Comparison of ENCODE assay signal across 1 cellular context in genomic region chr6:137870744-137871247, GRCh38.
TF ChIP-seq lines count a peak whose summit lies in the region.

No MANE protein-coding gene starts in this region.

TF ChIP-seq in GM12878, 131 proteins besides CTCF, POLR2A, EP300 and RAD21 (continued from another document and continues in another):
- TF ChIP-seq MLLT1 (IDR thresholded peaks at IDR 0.05) (peak; percentile 83), RUNX3 (IDR thresholded peaks at IDR 0.05; ENCODE audit: low read length) (no peak), ZNF592 (IDR thresholded peaks at IDR 0.05) (no peak), ATF7 (IDR thresholded peaks at IDR 0.05; ENCODE audit: low read depth) (peak; percentile 65), POLR2AphosphoS2 (IDR thresholded peaks at IDR 0.05; ENCODE audit: low read depth, low read length) (peak; percentile 16; the same call in 1 of the 2 replicates), BCL3 (IDR thresholded peaks at IDR 0.05; ENCODE audit: borderline replicate concordance, insufficient read depth, low read depth, low read length, poor library complexity, severe bottlenecking) (peak; percentile 41), CREM (IDR thresholded peaks at IDR 0.05; ENCODE audit: low read depth) (peak; percentile 19; the same call in 1 of the 2 replicates), HCFC1 (IDR thresholded peaks at IDR 0.05; ENCODE audit: low read length) (no peak), GATAD2B (conservative IDR thresholded peaks at IDR 0.05; ENCODE audit: low read depth) (peak; percentile 20; the same call in 1 of the 2 replicates), USF1 (IDR thresholded peaks at IDR 0.05; ENCODE audit: borderline replicate concordance, extremely low read length, insufficient read depth, low read depth, low read length) (no peak), PML (IDR thresholded peaks at IDR 0.05; ENCODE audit: low read length) (peak; percentile 61; the same call in 1 of the 2 replicates), SUZ12 (IDR thresholded peaks at IDR 0.05; ENCODE audit: unreplicated experiment) (no peak), E2F8 (IDR thresholded peaks at IDR 0.05; ENCODE audit: low read depth, partially characterized antibody) (peak; percentile 14), POU2F2 (IDR thresholded peaks at IDR 0.05; ENCODE audit: borderline replicate concordance, low read depth, low read length) (0 out of 3 replicates have a peak, but pooled peaks have one; percentile 28), LARP7 (IDR thresholded peaks at IDR 0.05) (peak; percentile 44; the same call in 1 of the 2 replicates), PAX8 (IDR thresholded peaks at IDR 0.05) (no peak), NRF1 (conservative IDR thresholded peaks at IDR 0.05; ENCODE audit: low read depth, low read length) (no peak), E2F4 (IDR thresholded peaks at IDR 0.05; ENCODE audit: low read depth, low read length) (no peak), NKRF (conservative IDR thresholded peaks at IDR 0.05) (no peak), SIN3A (IDR thresholded peaks at IDR 0.05; ENCODE audit: low read depth, low read length) (no peak), EGR1 (IDR thresholded peaks at IDR 0.05; ENCODE audit: borderline replicate concordance in 1 of 2, low read depth in 2 of 2, low read length in 2 of 2) (no peak), ZBTB33 (IDR thresholded peaks at IDR 0.05) (no peak), ESRRA (IDR thresholded peaks at IDR 0.05; ENCODE audit: low read length) (no peak), REST (IDR thresholded peaks at IDR 0.05; ENCODE audit: low read depth, low read length) (no peak), TAF1 (IDR thresholded peaks at IDR 0.05; ENCODE audit: borderline replicate concordance, low read depth, low read length) (peak; percentile 62), PKNOX1 (IDR thresholded peaks at IDR 0.05) (peak; percentile 80), WRNIP1 (IDR thresholded peaks at IDR 0.05; ENCODE audit: borderline replicate concordance, low read depth, low read length) (0 out of 2 replicates have a peak, but pooled peaks have one; percentile 20), NR2C2 (IDR thresholded peaks at IDR 0.05; ENCODE audit: borderline replicate concordance, control insufficient read depth, insufficient read length, low read depth) (no peak), EED (IDR thresholded peaks at IDR 0.05; ENCODE audit: low read depth) (peak; percentile 56), NFIC (IDR thresholded peaks at IDR 0.05; ENCODE audit: low read depth, low read length) (peak; percentile 19; the same call in 1 of the 2 replicates)
